Comparison of ENCODE assay signal across 25 cellular contexts in the genomic region with DNA sequence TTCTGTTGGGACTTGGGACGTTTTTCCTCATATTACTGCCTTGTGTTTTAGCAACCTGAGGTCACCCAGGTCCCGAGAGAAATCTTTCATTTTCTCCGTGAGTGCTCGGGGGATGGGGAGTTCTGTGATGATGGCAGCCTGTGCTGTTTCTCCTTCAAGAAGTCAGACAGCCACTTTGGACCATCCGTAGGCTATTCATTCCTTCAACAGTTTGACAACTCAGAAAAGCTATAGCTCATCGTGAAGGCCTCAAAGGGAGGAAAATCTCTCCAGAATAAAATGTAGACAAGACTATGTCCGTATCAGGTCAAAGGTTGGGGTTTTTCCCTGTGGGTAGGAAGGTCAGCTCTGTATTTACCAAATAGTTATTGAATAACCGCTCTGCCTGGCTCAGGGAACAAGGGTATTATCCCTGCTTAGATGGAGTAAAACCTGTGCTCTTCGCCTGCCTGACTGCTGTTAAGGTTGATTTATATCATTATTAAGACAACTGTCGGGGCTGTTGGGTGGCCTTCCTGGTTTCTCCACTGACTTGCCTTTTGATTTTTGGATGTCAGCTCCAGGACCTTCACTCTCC. TPM values are rescaled to one million over a fixed set of nuclear protein-coding genes. Genes with fewer than 3 reads are reported as not detected.
A peak's percentile ranks its signal among the peaks of the same experiment; 100 is the strongest.
DNase-seq lines count a peak whose midpoint lies in the region; ATAC-seq and TF ChIP-seq lines count a peak whose summit lies in the region.
"Had no signal": no experiment of that assay in that cellular context is flagged by ENCODE, and none has a peak within 500 bp of the region (broad histone marks: within the 10 kb centered on the region; RNA-seq: fewer than 3 reads in every experiment).

No MANE protein-coding gene starts in this region.

- no peak for TF ChIP-seq CTCF in body of pancreas (IDR thresholded peaks at IDR 0.05)
- TF ChIP-seq CTCF in lower leg skin (IDR thresholded peaks at IDR 0.05), result no peak
- TF ChIP-seq CTCF in gastrocnemius medialis (IDR thresholded peaks at IDR 0.05 in 4 of 5, conservative IDR thresholded peaks at IDR 0.05 in 1 of 5), result no peak

- WGBS in body of pancreas, 2 donors, result 11% methylated on average over 10 of the region's 10 CpGs
- 60% methylated on average over 10 of the region's 10 CpGs for WGBS in urinary bladder
- 83 to 86% methylated on average over 10 of the region's 10 CpGs for WGBS in lower leg skin, 2 donors

- H3K4me3 ChIP-seq in body of pancreas, result no peak overlapping the region
- no peak overlapping the region for H3K4me3 ChIP-seq in urinary bladder (ENCODE audit: low read depth, low read length)
- H3K4me3 ChIP-seq in lower leg skin (ENCODE audit: low read depth, poor library complexity, severe bottlenecking), result no peak overlapping the region
- H3K4me3 ChIP-seq in gastrocnemius medialis, result no peak overlapping the region
- H3K4me3 ChIP-seq: breast epithelium, left lung, SJSA1, thoracic aorta had no signal

- peak overlapping the region; percentile 5 for H3K27ac Mint-ChIP-seq in activated naive CD8-positive, alpha-beta T cell treated with anti-CD3 and anti-CD28 coated beads, Interleukin-2, amount 50 U/mL, for 24 hours
- H3K27ac Mint-ChIP-seq in activated naive CD8-positive, alpha-beta T cell treated with anti-CD3 and anti-CD28 coated beads for 36 hours, result no peak overlapping the region
- H3K27ac Mint-ChIP-seq: activated naive CD8-positive, alpha-beta T cell treated with anti-CD3 and anti-CD28 coated beads, Interleukin-2, amount 10 ng/mL, durations not matched to agents 7 days and 5 days; dendritic cell treated with granulocyte-macrophage colony-stimulating factor and Interleukin-4, amounts not matched to agents 40 ng/mL and 50 ng/mL, for 4 days; T-helper 2 cell treated with Interferon-gamma antibody and Interleukin-4, amounts not matched to agents 5 μg/mL and 100 μg/mL, for 36 hours had no signal

- peaks cover 0 to 9% of the 10 kb centered on the region in 2 donors for H3K36me3 ChIP-seq in body of pancreas (replicated peaks in 1 of 2; ENCODE audit: insufficient read depth in 1 of 2, low read depth in 2 of 2)
- no peaks in the 10 kb centered on the region for H3K36me3 ChIP-seq in urinary bladder (ENCODE audit: insufficient read depth)
- H3K36me3 ChIP-seq in gastrocnemius medialis, result peaks cover 2 to 36% of the 10 kb centered on the region in 2 donors
- H3K36me3 ChIP-seq: BE2C, breast epithelium had no signal

- no peak for DNase-seq in activated naive CD8-positive, alpha-beta T cell treated with anti-CD3 and anti-CD28 coated beads, Interleukin-2, amount 50 U/mL, for 24 hours
- DNase-seq in activated naive CD8-positive, alpha-beta T cell treated with anti-CD3 and anti-CD28 coated beads for 36 hours, result no peak
- DNase-seq in body of pancreas, result peak; percentile 23 to 52 (median 32)
- DNase-seq in mucosa of gallbladder (ENCODE audit: low spot score), result peak; percentile 47
- DNase-seq in lower leg skin (ENCODE audit: low spot score in 2 of 2), result no peak
- DNase-seq in gastrocnemius medialis, result no peak
- DNase-seq in effector CD8-positive, alpha-beta T cell (lab: John Stamatoyannopoulos, UW), result no peak
- DNase-seq: 8988T; activated naive CD8-positive, alpha-beta T cell treated with anti-CD3 and anti-CD28 coated beads, Interleukin-2, amount 10 ng/mL, durations not matched to agents 7 days and 5 days; BE2C; foreskin melanocyte; KG1; left lung; NCI-H1048; NCI-H526 treated with DMSO at 0.1 percent for 48 hours; PC-3 had no signal

- H3K27me3 Mint-ChIP-seq in activated naive CD8-positive, alpha-beta T cell treated with anti-CD3 and anti-CD28 coated beads, Interleukin-2, amount 50 U/mL, for 24 hours, result no peaks in the 10 kb centered on the region
- H3K27me3 Mint-ChIP-seq in activated naive CD8-positive, alpha-beta T cell treated with anti-CD3 and anti-CD28 coated beads for 36 hours, result peaks cover 3% of the 10 kb centered on the region
- H3K27me3 Mint-ChIP-seq: dendritic cell treated with granulocyte-macrophage colony-stimulating factor and Interleukin-4, amounts not matched to agents 40 ng/mL and 50 ng/mL, for 4 days had no signal

- in situ Hi-C loops in gastrocnemius medialis (cut with MboI; ENCODE audit: low sequenced_read_pairs in 4 of 4), result loop anchor here in 3 of 4 donors (5.0 to 10.0 kb wide), 2 partner anchors 211 to 233 kb away; no protein-coding TSS in a partner anchor

- no peaks in the 10 kb centered on the region for H3K36me3 Mint-ChIP-seq in activated naive CD8-positive, alpha-beta T cell treated with anti-CD3 and anti-CD28 coated beads, Interleukin-2, amount 50 U/mL, for 24 hours (ENCODE audit: low read depth)
- no peaks in the 10 kb centered on the region for H3K36me3 Mint-ChIP-seq in activated naive CD8-positive, alpha-beta T cell treated with anti-CD3 and anti-CD28 coated beads for 36 hours
- H3K36me3 Mint-ChIP-seq: activated naive CD8-positive, alpha-beta T cell treated with anti-CD3 and anti-CD28 coated beads, Interleukin-2, amount 10 ng/mL, durations not matched to agents 7 days and 5 days had no signal

- H3K9me3 Mint-ChIP-seq in activated naive CD8-positive, alpha-beta T cell treated with anti-CD3 and anti-CD28 coated beads, Interleukin-2, amount 50 U/mL, for 24 hours, result no peaks in the 10 kb centered on the region
- H3K9me3 Mint-ChIP-seq in activated naive CD8-positive, alpha-beta T cell treated with anti-CD3 and anti-CD28 coated beads for 36 hours, result no peaks in the 10 kb centered on the region
- H3K9me3 Mint-ChIP-seq: activated naive CD8-positive, alpha-beta T cell treated with anti-CD3 and anti-CD28 coated beads, Interleukin-2, amount 10 ng/mL, durations not matched to agents 7 days and 5 days; activated T-helper 1 cell treated with anti-CD3 and anti-CD28 coated beads, Interleukin-12 subunit alpha, Interleukin-12 subunit beta, Interleukin-2, Interleukin-4 antibody, amounts not matched to agents 30 ng/mL and 10 ng/mL and 1 ng/mL, durations not matched to agents 14 hours and 24 hours and 36 hours; dendritic cell treated with granulocyte-macrophage colony-stimulating factor and Interleukin-4, amounts not matched to agents 40 ng/mL and 50 ng/mL, for 4 days; T-helper 2 cell treated with Interferon-gamma antibody and Interleukin-4, amounts not matched to agents 5 μg/mL and 100 μg/mL, for 36 hours had no signal

- no peak overlapping the region for H3K4me3 Mint-ChIP-seq in activated naive CD8-positive, alpha-beta T cell treated with anti-CD3 and anti-CD28 coated beads, Interleukin-2, amount 50 U/mL, for 24 hours
- no peak overlapping the region for H3K4me3 Mint-ChIP-seq in activated naive CD8-positive, alpha-beta T cell treated with anti-CD3 and anti-CD28 coated beads for 36 hours
- H3K4me3 Mint-ChIP-seq: activated naive CD8-positive, alpha-beta T cell treated with anti-CD3 and anti-CD28 coated beads, Interleukin-2, amount 10 ng/mL, durations not matched to agents 7 days and 5 days; activated T-helper 1 cell treated with anti-CD3 and anti-CD28 coated beads, Interleukin-12 subunit alpha, Interleukin-12 subunit beta, Interleukin-2, Interleukin-4 antibody, amounts not matched to agents 30 ng/mL and 10 ng/mL and 1 ng/mL, durations not matched to agents 14 hours and 24 hours and 36 hours; dendritic cell treated with granulocyte-macrophage colony-stimulating factor and Interleukin-4, amounts not matched to agents 40 ng/mL and 50 ng/mL, for 4 days; T-helper 2 cell treated with Interferon-gamma antibody and Interleukin-4, amounts not matched to agents 5 μg/mL and 100 μg/mL, for 36 hours had no signal

- intact Hi-C loops in body of pancreas (cut with DNase I), result no loop called here
- intact Hi-C loops in lower leg skin (cut with DNase I; ENCODE audit: low total_unique reads), result no loop called here
- intact Hi-C loops in gastrocnemius medialis (cut with DNase I; ENCODE audit: low total_unique reads), result no loop called here

- H3K4me1 ChIP-seq in body of pancreas (peaks cover 17% of the 10 kb centered on the region), urinary bladder (ENCODE audit: insufficient read depth) (no peaks in the 10 kb centered on the region), gastrocnemius medialis (no peaks in the 10 kb centered on the region)
- H3K4me1 ChIP-seq: BE2C, breast epithelium, left lung, SJSA1 had no signal

- ATAC-seq in activated naive CD8-positive, alpha-beta T cell treated with anti-CD3 and anti-CD28 coated beads, Interleukin-2, amount 50 U/mL, for 24 hours, result no peak
- ATAC-seq in body of pancreas (peak; percentile 82), gastrocnemius medialis (no peak)
- ATAC-seq: left lung, PC-3 had no signal

- no peaks in the 10 kb centered on the region for H3K4me1 Mint-ChIP-seq in activated naive CD8-positive, alpha-beta T cell treated with anti-CD3 and anti-CD28 coated beads, Interleukin-2, amount 50 U/mL, for 24 hours
- H3K4me1 Mint-ChIP-seq in activated naive CD8-positive, alpha-beta T cell treated with anti-CD3 and anti-CD28 coated beads for 36 hours, result peaks cover 8% of the 10 kb centered on the region

- no peaks in the 10 kb centered on the region for H3K9me3 ChIP-seq in body of pancreas
- H3K9me3 ChIP-seq in gastrocnemius medialis, result no peaks in the 10 kb centered on the region
- H3K9me3 ChIP-seq: BE2C, breast epithelium, left lung, SJSA1, thoracic aorta had no signal

- peak overlapping the region in 3 of 4 donors; percentile 18 to 52 (median 31) for H3K27ac ChIP-seq in body of pancreas
- peak overlapping the region; percentile 39 for H3K27ac ChIP-seq in urinary bladder (ENCODE audit: low read depth)
- H3K27ac ChIP-seq in gastrocnemius medialis, result no peak overlapping the region
- H3K27ac ChIP-seq: breast epithelium, epithelial cell of prostate, left lung, parathyroid adenoma, SJSA1, thoracic aorta had no signal

- TF ChIP-seq POLR2A in body of pancreas (IDR thresholded peaks at IDR 0.05), result no peak
- no peak for TF ChIP-seq POLR2A in lower leg skin (IDR thresholded peaks at IDR 0.05)
- no peak for TF ChIP-seq POLR2A in gastrocnemius medialis (IDR thresholded peaks at IDR 0.05)

- H3K27me3 ChIP-seq in body of pancreas, result no peaks in the 10 kb centered on the region
- no peaks in the 10 kb centered on the region for H3K27me3 ChIP-seq in gastrocnemius medialis
- H3K27me3 ChIP-seq: BE2C, breast epithelium, left lung, SJSA1 had no signal

RNA-seq across cellular contexts. Expression of a gene that starts 36.6 kb away (rescaled TPM):
- total RNA-seq in activated naive CD8-positive, alpha-beta T cell treated with anti-CD3 and anti-CD28 coated beads for 36 hours, result under 1 TPM in 1 of 2 experiments, not detected in 1; 0.38 TPM
- 10 to 100 TPM; 30.6 to 43.2 TPM for total RNA-seq in body of pancreas
- 80.6 TPM for total RNA-seq in mucosa of gallbladder
- total RNA-seq in urinary bladder, result 186 TPM
- polyA plus RNA-seq in urinary bladder, result 65.8 TPM
- 10 to 100 TPM; 49.8 to 71.0 (median 54.6) TPM for total RNA-seq in lower leg skin
- 10 to 100 TPM; 23.2 to 47.5 (median 27.4) TPM for total RNA-seq in gastrocnemius medialis

RNA-seq across cellular contexts. Expression of a gene that starts 47.6 kb away (rescaled TPM):
- 1 to 10 TPM; 2.9 to 4.4 TPM for total RNA-seq in activated naive CD8-positive, alpha-beta T cell treated with anti-CD3 and anti-CD28 coated beads for 36 hours
- total RNA-seq in body of pancreas, result 1 to 10 TPM in 1 of 2 donors, under 1 TPM in 1; 0.99 to 1.8 TPM
- 4.3 TPM for total RNA-seq in mucosa of gallbladder
- total RNA-seq in urinary bladder, result 8.8 TPM
- polyA plus RNA-seq in urinary bladder, result 0.58 TPM
- total RNA-seq in lower leg skin, result 1 to 10 TPM; 1.1 to 4.0 (median 2.2) TPM
- total RNA-seq in gastrocnemius medialis, result under 1 TPM; 0.29 to 0.75 (median 0.48) TPM

Comparison
In these comparisons a context has a peak if more than half of its experiments do, and no peak if none do; other contexts are left out.
1. DNase-seq: peak in body of pancreas (4 of 4) and mucosa of gallbladder (single experiment); none in activated naive CD8-positive, alpha-beta T cell treated with anti-CD3 and anti-CD28 coated beads, Interleukin-2, amount 50 U/mL, for 24 hours (single experiment), activated naive CD8-positive, alpha-beta T cell treated with anti-CD3 and anti-CD28 coated beads for 36 hours (single experiment), lower leg skin (0 of 2), gastrocnemius medialis (0 of 2) and effector CD8-positive, alpha-beta T cell (single experiment).
2. H3K27ac ChIP-seq: peak in body of pancreas (3 of 4) and urinary bladder (single experiment); none in gastrocnemius medialis (0 of 4).
3. RNA of a gene that starts 36.6 kb away (total RNA-seq): 186 TPM in urinary bladder (single experiment), 80.6 TPM in mucosa of gallbladder (single experiment), 49.8 to 71.0 TPM in lower leg skin, 30.6 to 43.2 TPM in body of pancreas and 23.2 to 47.5 TPM in gastrocnemius medialis; 0.38 TPM in activated naive CD8-positive, alpha-beta T cell treated with anti-CD3 and anti-CD28 coated beads for 36 hours; every median in the first group is over 10 times any median in the second.